16 cellular contexts compared by ENCODE assay signal in the genomic region with DNA sequence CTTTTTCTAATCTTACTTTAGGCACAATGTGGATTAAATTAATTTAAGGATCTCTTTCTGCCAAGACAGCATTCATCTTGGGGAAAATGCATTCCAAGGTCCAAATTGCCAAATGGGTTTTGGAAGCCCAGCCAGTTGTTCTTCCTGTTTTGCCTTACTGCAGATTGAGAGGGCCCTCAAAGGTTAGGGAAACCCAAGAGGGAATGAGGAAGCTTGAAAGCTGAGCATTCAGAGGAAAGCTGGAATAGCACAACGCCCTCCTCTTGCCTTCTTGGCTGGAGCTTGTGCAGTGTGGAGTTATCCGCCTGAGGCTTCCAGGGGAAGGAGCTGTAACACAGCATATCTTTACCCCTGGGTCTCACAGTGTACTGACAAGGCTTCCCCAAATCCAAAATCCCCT. TPM values are rescaled to one million over a fixed set of nuclear protein-coding genes. Genes with fewer than 3 reads are reported as not detected.
DNase-seq lines count a peak whose midpoint lies in the region; ATAC-seq and TF ChIP-seq lines count a peak whose summit lies in the region.
"Had no signal": no experiment of that assay in that cellular context is flagged by ENCODE, and none has a peak within 500 bp of the region (broad histone marks: within the 10 kb centered on the region; RNA-seq: fewer than 3 reads in every experiment).

No MANE protein-coding gene starts in this region.

- H3K4me3 ChIP-seq in BJ (ENCODE audit: low read depth, low read length) (no peak overlapping the region), sigmoid colon (no peak overlapping the region)
- H3K4me3 ChIP-seq in CD8-positive, alpha-beta memory T cell (ENCODE audit: low read length), result no peak overlapping the region
- H3K4me3 ChIP-seq: prostate gland had no signal

- H3K4me3 Mint-ChIP-seq in CD8-positive, alpha-beta memory T cell, result no peak overlapping the region
- H3K4me3 Mint-ChIP-seq: naive thymus-derived CD8-positive, alpha-beta T cell; stimulated activated naive CD8-positive, alpha-beta T cell treated with anti-CD3 and anti-CD28 coated beads, Interleukin-15, Interleukin-2, amounts not matched to agents 100 ng/mL and 50 ng/mL, for 24 hours had no signal

- H3K27me3 ChIP-seq in BJ (ENCODE audit: control insufficient read depth, insufficient read depth, low read length), result no peaks in the 10 kb centered on the region
- no peaks in the 10 kb centered on the region for H3K27me3 ChIP-seq in sigmoid colon
- H3K27me3 ChIP-seq in CD8-positive, alpha-beta memory T cell (ENCODE audit: insufficient read depth, low read length, poor library complexity, severe bottlenecking), result no peaks in the 10 kb centered on the region

- DNase-seq in BJ (ENCODE audit: low read depth), result peak; percentile 84
- DNase-seq in dedifferentiated amniotic fluid mesenchymal stem cell (ENCODE audit: extremely low spot score), result peak; percentile 50
- no peak for DNase-seq in left ventricle myocardium superior
- no peak for DNase-seq in sigmoid colon
- no peak for DNase-seq in NCI-H526 treated with DMSO at 0.1 percent for 48 hours (lab: John Stamatoyannopoulos, UW)
- no peak for DNase-seq in left colon
- no peak for DNase-seq in germinal center (ENCODE audit: low spot score)
- no peak for DNase-seq in CD8-positive, alpha-beta memory T cell
- DNase-seq: AML-193; amygdala; naive thymus-derived CD8-positive, alpha-beta T cell; NCI-H1694; NCI-H446 treated with DMSO at 0.1 percent for 48 hours; SHP77 treated with DMSO at 0.1 percent for 48 hours had no signal

- peaks cover 0 to 14% (median 3%) of the 10 kb centered on the region in 3 donors for H3K4me1 Mint-ChIP-seq in CD8-positive, alpha-beta memory T cell

- no peaks in the 10 kb centered on the region for H3K9me3 Mint-ChIP-seq in CD8-positive, alpha-beta memory T cell
- H3K9me3 Mint-ChIP-seq: naive thymus-derived CD8-positive, alpha-beta T cell; stimulated activated naive CD8-positive, alpha-beta T cell treated with anti-CD3 and anti-CD28 coated beads, Interleukin-15, Interleukin-2, amounts not matched to agents 100 ng/mL and 50 ng/mL, for 24 hours had no signal

- peaks cover 4 to 80% (median 22%) of the 10 kb centered on the region in 3 donors for H3K36me3 Mint-ChIP-seq in CD8-positive, alpha-beta memory T cell

- POLR2A ChIA-PET in BJ (lab: Charles Lee), result no interaction called here
- POLR2A ChIA-PET in CD8-positive, alpha-beta memory T cell (lab: Charles Lee), result no interaction called here

- peaks cover 0 to 35% (median 23%) of the 10 kb centered on the region in 4 donors for H3K4me1 ChIP-seq in sigmoid colon
- H3K4me1 ChIP-seq in CD8-positive, alpha-beta memory T cell (ENCODE audit: insufficient read depth, low read length), result peaks cover 6% of the 10 kb centered on the region

- CTCF ChIA-PET in BJ (lab: Yijun Ruan, JAX), result interaction anchor here (1.3 to 4.3 kb wide), 3 partner anchors 11 to 76 kb away, joined by 4 to 15 read pairs (median 8); no protein-coding TSS in a partner anchor
- CTCF ChIA-PET in CD8-positive, alpha-beta memory T cell (lab: Charles Lee), result interaction anchor here (1.5 to 3.8 kb wide), 2 partner anchors 11 to 22 kb away, joined by 3 to 22 read pairs; no protein-coding TSS in a partner anchor

- intact Hi-C loops in left ventricle myocardium superior (cut with micrococcal nuclease), result no loop called here
- intact Hi-C loops in sigmoid colon (cut with DNase I), result no loop called here
- intact Hi-C loops in left colon (cut with DNase I, micrococcal nuclease), result no loop called here

- no peaks in the 10 kb centered on the region for H3K9me3 ChIP-seq in sigmoid colon
- no peaks in the 10 kb centered on the region for H3K9me3 ChIP-seq in CD8-positive, alpha-beta memory T cell (ENCODE audit: low read length)
- H3K9me3 ChIP-seq: prostate gland had no signal

- TF ChIP-seq CTCF in BJ (IDR thresholded peaks at IDR 0.05; ENCODE audit: insufficient read depth, low read depth, low read length) (no peak), sigmoid colon (IDR thresholded peaks at IDR 0.05) (no peak)

- TF ChIP-seq POLR2A in sigmoid colon (IDR thresholded peaks at IDR 0.05), result no peak

- ATAC-seq in left ventricle myocardium superior (peak; percentile 65), left colon (no peak)
- ATAC-seq: naive thymus-derived CD8-positive, alpha-beta T cell had no signal

- TF ChIP-seq EP300 in sigmoid colon (IDR thresholded peaks at IDR 0.05), result no peak

- no peak overlapping the region for H3K27ac Mint-ChIP-seq in CD8-positive, alpha-beta memory T cell
- H3K27ac Mint-ChIP-seq: stimulated activated naive CD8-positive, alpha-beta T cell treated with anti-CD3 and anti-CD28 coated beads, Interleukin-15, Interleukin-2, amounts not matched to agents 100 ng/mL and 50 ng/mL, for 24 hours had no signal

- peaks cover 0 to 1% of the 10 kb centered on the region in 2 donors for H3K27me3 Mint-ChIP-seq in CD8-positive, alpha-beta memory T cell
- H3K27me3 Mint-ChIP-seq: naive thymus-derived CD8-positive, alpha-beta T cell; stimulated activated naive CD8-positive, alpha-beta T cell treated with anti-CD3 and anti-CD28 coated beads, Interleukin-15, Interleukin-2, amounts not matched to agents 100 ng/mL and 50 ng/mL, for 24 hours had no signal

- H3K36me3 ChIP-seq in BJ (ENCODE audit: control insufficient read depth, insufficient read depth, low read length) (peaks cover 11% of the 10 kb centered on the region), sigmoid colon (peaks cover 0 to 60% (median 7%) of the 10 kb centered on the region in 4 donors)
- H3K36me3 ChIP-seq in CD8-positive, alpha-beta memory T cell (ENCODE audit: insufficient read depth, low read length), result peaks cover 6% of the 10 kb centered on the region
- H3K36me3 ChIP-seq: prostate gland had no signal

- WGBS in sigmoid colon, 2 donors, result 78 to 80% methylated on average over 2 of the region's 2 CpGs

- peak overlapping the region in 3 of 4 donors; percentile 9 to 29 (median 15) for H3K27ac ChIP-seq in sigmoid colon
- no peak overlapping the region for H3K27ac ChIP-seq in CD8-positive, alpha-beta memory T cell (ENCODE audit: low read depth, low read length)

RNA-seq across cellular contexts. Expression of gene SACM1L, which starts 18.2 kb away (rescaled TPM):
- polyA plus RNA-seq in BJ (2011; rRNA removed) (10.8 and 27.2 TPM in 2 replicates), sigmoid colon (10 to 100 TPM; 21.6 to 36.3 (median 23.7) TPM)
- polyA minus RNA-seq in BJ (2011; rRNA and poly(A)+ RNA removed), result 19.8 and 29.9 TPM in 2 replicates
- total RNA-seq in left ventricle myocardium superior (23.6 TPM), sigmoid colon (10 to 100 TPM; 38.5 to 44.6 (median 40.4) TPM), left colon (10 to 100 TPM; 53.1 to 53.9 TPM)
- total RNA-seq in CD8-positive, alpha-beta memory T cell, result 10 to 100 TPM; 78.7 to 79.1 TPM
- 41.0 TPM for polyA plus RNA-seq in CD8-positive, alpha-beta memory T cell

Comparison
In these comparisons a context has a peak if more than half of its experiments do, and no peak if none do; other contexts are left out.
1. DNase-seq: peak in BJ (single experiment) and dedifferentiated amniotic fluid mesenchymal stem cell (single experiment); none in left ventricle myocardium superior (single experiment), sigmoid colon (single experiment), NCI-H526 treated with DMSO at 0.1 percent for 48 hours (single experiment), left colon (0 of 2), germinal center (single experiment) and CD8-positive, alpha-beta memory T cell (0 of 5).